In genomic region chr14:68819260-68819691, GRCh38 we compare ENCODE assay signal across 7 cellular contexts. TPM values are rescaled to one million over a fixed set of nuclear protein-coding genes. Genes with fewer than 3 reads are reported as not detected.
A peak's percentile ranks its signal among the peaks of the same experiment; 100 is the strongest.
DNase-seq lines count a peak whose midpoint lies in the region; ATAC-seq and TF ChIP-seq lines count a peak whose summit lies in the region.

No MANE protein-coding gene starts in this region.

- ATAC-seq in GM21576 (IDR thresholded peaks at IDR 0.05; ENCODE audit: unreplicated experiment) (no peak), HG03439 (IDR thresholded peaks at IDR 0.05; ENCODE audit: unreplicated experiment) (no peak)

- CTCF ChIA-PET in activated CD4-positive, alpha-beta T cell treated with anti-CD3 and anti-CD28 coated beads, Interleukin-2, amount 10 ng/mL, durations not matched to agents 7 days and 5 days (lab: Charles Lee) = interaction anchor here (1.0 to 5.6 kb wide), 5 partner anchors 30 to 573 kb away, joined by 3 to 65 read pairs (median 4); no protein-coding TSS in a partner anchor

- DNase-seq in HT1080 (ENCODE audit: low read depth) (peak; percentile 17), foreskin fibroblast (peak; percentile 18 to 60), SK-N-DZ (ENCODE audit: low spot score) (no peak)
- DNase-seq in activated CD4-positive, alpha-beta T cell treated with anti-CD3 and anti-CD28 coated beads, Interleukin-2, amount 10 ng/mL, durations not matched to agents 7 days and 5 days = no peak
- DNase-seq in stimulated activated CD8-positive, alpha-beta memory T cell treated with anti-CD3 and anti-CD28 coated beads, Interleukin-4, amount 100 ng/mL, for 48 hours = peak; percentile 40

- H3K4me3 ChIP-seq in foreskin fibroblast (ENCODE audit: low read depth in 1 of 2, low read length in 2 of 2) = no peak overlapping the region

- peaks cover 58% of the 10 kb centered on the region for H3K4me1 Mint-ChIP-seq in activated CD4-positive, alpha-beta T cell treated with anti-CD3 and anti-CD28 coated beads, Interleukin-2, amount 10 ng/mL, durations not matched to agents 7 days and 5 days

- no peak for TF ChIP-seq CTCF in foreskin fibroblast (IDR thresholded peaks at IDR 0.05; ENCODE audit: low read depth, low read length)

- H3K27me3 Mint-ChIP-seq in activated CD4-positive, alpha-beta T cell treated with anti-CD3 and anti-CD28 coated beads, Interleukin-2, amount 10 ng/mL, durations not matched to agents 7 days and 5 days = no peaks in the 10 kb centered on the region

- no peaks in the 10 kb centered on the region for H3K36me3 Mint-ChIP-seq in activated CD4-positive, alpha-beta T cell treated with anti-CD3 and anti-CD28 coated beads, Interleukin-2, amount 10 ng/mL, durations not matched to agents 7 days and 5 days (ENCODE audit: low read depth)

- POLR2A ChIA-PET in activated CD4-positive, alpha-beta T cell treated with anti-CD3 and anti-CD28 coated beads, Interleukin-2, amount 10 ng/mL, durations not matched to agents 7 days and 5 days (lab: Charles Lee) = interaction anchor here (0.6 kb wide), 1 partner anchor 24 kb away, joined by 4 read pairs; no protein-coding TSS in a partner anchor

- H3K27ac Mint-ChIP-seq in activated CD4-positive, alpha-beta T cell treated with anti-CD3 and anti-CD28 coated beads, Interleukin-2, amount 10 ng/mL, durations not matched to agents 7 days and 5 days = peak overlapping the region; percentile 42

- H3K9me3 Mint-ChIP-seq in activated CD4-positive, alpha-beta T cell treated with anti-CD3 and anti-CD28 coated beads, Interleukin-2, amount 10 ng/mL, durations not matched to agents 7 days and 5 days = no peaks in the 10 kb centered on the region

- no peak overlapping the region for H3K4me3 Mint-ChIP-seq in activated CD4-positive, alpha-beta T cell treated with anti-CD3 and anti-CD28 coated beads, Interleukin-2, amount 10 ng/mL, durations not matched to agents 7 days and 5 days

RNA-seq across cellular contexts. Expression of gene ZFP36L1, which starts 26.4 kb away (rescaled TPM):
- total RNA-seq in HT1080 (2014; rRNA removed; shearing (Covaris generic)) = 53.0 and 70.7 TPM in 2 replicates
- polyA plus RNA-seq in HT1080 (2015; cell fraction: cytosol; rRNA removed) = 142 and 183 TPM in 2 replicates
- polyA plus RNA-seq in HT1080 (2015; cell fraction: nucleus; rRNA removed) = 252 and 370 TPM in 2 replicates
- 10 to 100 TPM; 81.7 to 82.2 TPM for total RNA-seq in activated CD4-positive, alpha-beta T cell treated with anti-CD3 and anti-CD28 coated beads, Interleukin-2, amount 10 ng/mL, durations not matched to agents 7 days and 5 days
- polyA plus RNA-seq in SK-N-DZ (2014; cell fraction: cytosol; rRNA removed) = 1.4 and 3.7 TPM in 2 replicates
- polyA plus RNA-seq in SK-N-DZ (2014; cell fraction: nucleus; rRNA removed) = 0.45 and 0.78 TPM in 2 replicates

Comparison
In these comparisons a context has a peak if more than half of its experiments do, and no peak if none do; other contexts are left out.
1. DNase-seq: peak in HT1080 (single experiment), foreskin fibroblast (2 of 2) and stimulated activated CD8-positive, alpha-beta memory T cell treated with anti-CD3 and anti-CD28 coated beads, Interleukin-4, amount 100 ng/mL, for 48 hours (single experiment); none in activated CD4-positive, alpha-beta T cell treated with anti-CD3 and anti-CD28 coated beads, Interleukin-2, amount 10 ng/mL, durations not matched to agents 7 days and 5 days (single experiment) and SK-N-DZ (single experiment).